5 cellular contexts compared by ENCODE assay signal in genomic region chr3:183921096-183921495, GRCh38.
"Had no signal": no experiment of that assay in that cellular context is flagged by ENCODE, and none has a peak within 500 bp of the region (broad histone marks: within the 10 kb centered on the region; RNA-seq: fewer than 3 reads in every experiment).

No MANE protein-coding gene starts in this region.

- H3K9me3 Mint-ChIP-seq: GM23338, H9 had no signal

- H3K4me3 ChIP-seq: GM23338, K562 had no signal

- H2AFZ ChIP-seq: GM23338 had no signal

- ATAC-seq: GM23338, K562 had no signal

- H3K4me1 Mint-ChIP-seq: GM23338, H9 had no signal

- DNase-seq: H9, HCEC 1CT, IMR-90 had no signal

- H3K4me3 Mint-ChIP-seq: GM23338, H9 had no signal

- H3K4me2 ChIP-seq: GM23338 had no signal

- H3K27ac Mint-ChIP-seq: GM23338 had no signal
